In the genomic region with DNA sequence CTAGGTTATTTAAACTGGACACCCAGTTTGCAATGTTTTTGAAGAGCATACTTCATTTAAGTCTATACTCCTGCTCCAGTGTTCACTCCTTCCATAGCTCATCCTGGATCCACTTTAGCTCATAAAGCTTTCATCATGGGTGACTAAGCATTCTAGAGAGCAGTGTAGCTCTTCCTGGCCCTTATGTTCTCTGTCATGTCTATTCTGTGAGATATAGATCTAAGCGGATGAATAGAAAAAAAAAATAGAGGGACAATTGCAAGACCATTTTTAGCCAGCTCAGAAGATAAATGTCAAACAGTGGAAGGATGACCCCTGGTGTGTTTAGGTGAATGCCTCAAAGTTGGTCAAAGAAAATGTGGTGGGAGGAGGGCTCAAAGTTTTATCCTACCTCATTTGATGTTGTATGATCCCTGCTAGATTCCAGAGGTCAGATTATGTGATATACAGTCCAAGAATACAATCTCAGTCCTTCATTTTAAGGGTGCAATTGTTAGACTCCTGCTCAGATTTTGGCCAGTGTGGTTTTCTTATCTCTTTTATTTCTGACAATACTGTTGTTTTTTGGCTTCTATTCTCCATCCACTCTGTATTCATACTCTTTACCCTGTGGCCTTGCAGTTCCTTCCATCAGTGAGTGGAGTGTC, we compare ENCODE assay signal across 1 cellular context.
TF ChIP-seq lines count a peak whose summit lies in the region.

No MANE protein-coding gene starts in this region.

TF ChIP-seq in H1, 55 proteins besides CTCF, POLR2A, EP300 and RAD21:
- TF ChIP-seq CHD1 (IDR thresholded peaks at IDR 0.05; ENCODE audit: low read depth, low read length) (no peak), RXRA (IDR thresholded peaks at IDR 0.05; ENCODE audit: insufficient read depth, low read depth, low read length) (no peak)
